In genomic region chrX:44989995-44990770, GRCh38 we compare ENCODE assay signal across 32 cellular contexts.
"Had no signal": no experiment of that assay in that cellular context is flagged by ENCODE, and none has a peak within 500 bp of the region (broad histone marks: within the 10 kb centered on the region; RNA-seq: fewer than 3 reads in every experiment).

No MANE protein-coding gene starts in this region.

- H3K27ac Mint-ChIP-seq: activated naive CD8-positive, alpha-beta T cell treated with anti-CD3 and anti-CD28 coated beads, Interleukin-2, amount 10 ng/mL, durations not matched to agents 7 days and 5 days; activated T-cell treated with anti-CD3 and anti-CD28 coated beads, Interleukin-2, amount 50 U/mL, for 24 hours; activated T-helper 2 cell treated with anti-CD3 and anti-CD28 coated beads, Interferon-gamma antibody, Interleukin-2, Interleukin-4, amounts not matched to agents 10 μg/mL and 5 μg/mL and 100 μg/mL, durations not matched to agents 14 hours and 24 hours and 36 hours; endodermal cell; stimulated activated memory B cell treated with anti-CD40 and anti-IgM and Interleukin-4, amounts not matched to agents 10 μg/mL and 1 μg/mL and 100 μg/mL, for 72 hours had no signal

- FAIRE-seq: bronchial epithelial cell, islet of Langerhans, small intestine, urothelium cell line had no signal

- H3K4me3 Mint-ChIP-seq: activated naive CD8-positive, alpha-beta T cell treated with anti-CD3 and anti-CD28 coated beads, Interleukin-2, amount 10 ng/mL, durations not matched to agents 7 days and 5 days; activated T-cell treated with anti-CD3 and anti-CD28 coated beads, Interleukin-2, amount 50 U/mL, for 24 hours; endodermal cell; neural crest cell; stimulated activated memory B cell treated with anti-CD40 and anti-IgM and Interleukin-4, amounts not matched to agents 10 μg/mL and 1 μg/mL and 100 μg/mL, for 72 hours; WTC11 had no signal

- H3K36me3 ChIP-seq: gastroesophageal sphincter, lower lobe of right lung, tibial nerve had no signal

- H3K4me1 ChIP-seq: esophagus squamous epithelium, gastroesophageal sphincter, lower lobe of right lung, suprapubic skin, tibial nerve had no signal

- H3K4me3 ChIP-seq: coronary artery, esophagus squamous epithelium, gastroesophageal sphincter, lower lobe of right lung, stomach, suprapubic skin, tibial nerve had no signal

- H3K4me1 Mint-ChIP-seq: endodermal cell, neural crest cell had no signal

- H3K27me3 ChIP-seq: esophagus squamous epithelium, gastroesophageal sphincter, stomach, suprapubic skin, tibial nerve had no signal

- H3K27ac ChIP-seq: coronary artery, esophagus squamous epithelium, gastroesophageal sphincter, lower lobe of right lung, stomach, suprapubic skin, tibial nerve had no signal

- H3K9me3 ChIP-seq: esophagus squamous epithelium, gastroesophageal sphincter, lower lobe of right lung, stomach, suprapubic skin had no signal

- DNase-seq: activated CD4-positive, alpha-beta T cell treated with anti-CD3 and anti-CD28 coated beads, Interleukin-2, amount 50 U/mL, for 4 hours; activated CD8-positive, alpha-beta memory T cell treated with anti-CD3 and anti-CD28 coated beads for 24 hours; activated CD8-positive, alpha-beta memory T cell treated with anti-CD3 and anti-CD28 coated beads, Interleukin-2, amount 50 U/mL, for 4 hours; activated naive CD4-positive, alpha-beta T cell treated with Interleukin-2 at 50 U/mL for 16 hours; activated naive CD8-positive, alpha-beta T cell treated with anti-CD3 and anti-CD28 coated beads, Interleukin-2, amount 10 ng/mL, durations not matched to agents 7 days and 5 days; activated T-cell treated with anti-CD3 and anti-CD28 coated beads, Interleukin-2, amount 50 U/mL, for 24 hours; amygdala; cerebellar nuclear complex; endodermal cell; esophagus squamous epithelium; head of caudate nucleus; hypothalamus; left cardiac atrium; lower lobe of right lung; mesendoderm; naive thymus-derived CD4-positive, alpha-beta T cell; small intestine; stimulated activated CD4-positive, alpha-beta T cell treated with anti-CD3 and anti-CD28 coated beads, Interleukin-2, amount 100 ng/mL, for 24 hours; stomach; T-helper 9 cell had no signal

- ATAC-seq: gastroesophageal sphincter; left cardiac atrium; naive thymus-derived CD4-positive, alpha-beta T cell; sciatic nerve; stimulated activated memory B cell treated with anti-CD40 and anti-IgM and Interleukin-4, amounts not matched to agents 10 μg/mL and 1 μg/mL and 100 μg/mL, for 72 hours; WTC11 had no signal
